Comparison of ENCODE assay signal across 8 cellular contexts in genomic region chr7:99579281-99579955, GRCh38. TPM values are rescaled to one million over a fixed set of nuclear protein-coding genes. Genes with fewer than 3 reads are reported as not detected.
DNase-seq lines count a peak whose midpoint lies in the region; ATAC-seq, FAIRE-seq and TF ChIP-seq lines count a peak whose summit lies in the region.

No MANE protein-coding gene starts in this region.

- H3K4me1 ChIP-seq in HepG2 (ENCODE audit: insufficient read depth, low read length) (peaks cover 5% of the 10 kb centered on the region; the same call in 1 of the 2 replicates), right lobe of liver (peaks cover 0 to 10% (median 2%) of the 10 kb centered on the region in 4 donors), aorta (ENCODE audit: control insufficient read depth in 1 of 2, insufficient read depth in 2 of 2, low read length in 2 of 2) (no peaks in the 10 kb centered on the region)

- H3K27ac ChIP-seq in HepG2 (ENCODE audit: extremely low read length, insufficient read depth, low read length) = no peak overlapping the region
- H3K27ac ChIP-seq in right lobe of liver = no peak overlapping the region
- peak overlapping the region; percentile 72 for H3K27ac ChIP-seq in cingulate gyrus (ENCODE audit: low read depth, low read length)
- H3K27ac ChIP-seq in aorta (ENCODE audit: low read depth in 1 of 2, low read length in 2 of 2) = no peak overlapping the region

- no peak overlapping the region for H2AFZ ChIP-seq in HepG2 (ENCODE audit: low read length)

- POLR2A ChIA-PET in HepG2 (lab: Yijun Ruan, JAX) = interaction anchor here (1.4 kb wide), 1 partner anchor 21 kb away, joined by 17 read pairs; the partner anchor contains the start of gene ZNF655

- no peak for TF ChIP-seq RAD21 in HepG2 (CRISPR knock-in tag; IDR thresholded peaks at IDR 0.05)

- DNase-seq in HepG2 (ENCODE audit: low spot score) (no peak), right lobe of liver (no peak), naive B cell (no peak), aorta (no peak), glomerular visceral epithelial cell (ENCODE audit: extremely low spot score) (no peak), NOMO-1 treated with DMSO at 0.1 percent for 48 hours (lab: John Stamatoyannopoulos, UW; ENCODE audit: unreplicated experiment) (no peak)
- no peak for DNase-seq in stimulated activated CD4-positive, alpha-beta T cell treated with anti-CD3 and anti-CD28 coated beads, Interleukin-4, amount 100 ng/mL, for 24 hours

- H3K27me3 ChIP-seq in HepG2 (ENCODE audit: control insufficient read depth in 1 of 2, insufficient read depth in 2 of 2, low read length in 2 of 2) = no peaks in the 10 kb centered on the region
- H3K27me3 ChIP-seq in right lobe of liver = no peaks in the 10 kb centered on the region
- no peaks in the 10 kb centered on the region for H3K27me3 ChIP-seq in aorta (ENCODE audit: control insufficient read depth in 1 of 2, insufficient read depth in 2 of 2, low read length in 1 of 2)

- no peaks in the 10 kb centered on the region for H3K36me3 Mint-ChIP-seq in naive B cell

- H4K20me1 ChIP-seq in HepG2 (ENCODE audit: insufficient read depth, low read length) = no peaks in the 10 kb centered on the region

- H3K27me3 Mint-ChIP-seq in naive B cell = peaks cover 0 to 9% (median 8%) of the 10 kb centered on the region in 3 donors

- no peak for ATAC-seq in HepG2
- no peak for ATAC-seq in right lobe of liver
- no peak for ATAC-seq in naive B cell (ENCODE audit: low read depth in 2 of 2)
- no peak for ATAC-seq in aorta (ENCODE audit: low FRiP score)

- peak overlapping the region in 1 of 3 experiments; percentile 64; a peak in 1 of 6 replicates for H3K4me3 ChIP-seq in HepG2 (replicated peaks in 1 of 3; ENCODE audit: insufficient read depth in 1 of 3, low read depth in 2 of 3, low read length in 3 of 3)
- H3K4me3 ChIP-seq in right lobe of liver = peak overlapping the region in 1 of 3 donors; percentile 46
- H3K4me3 ChIP-seq in aorta (ENCODE audit: low read length in 2 of 2) = peak overlapping the region; percentile 24 to 69

- 86% methylated on average over 10 of the region's 10 CpGs for WGBS in HepG2 (ENCODE audit: low lambda C conversion rate)
- 51% methylated on average over 10 of the region's 10 CpGs for WGBS in right lobe of liver (ENCODE audit: insufficient coverage, low coverage, low lambda C conversion rate, missing lambda C conversion rate)
- WGBS in aorta, 2 donors = 33% methylated on average over 10 of the region's 10 CpGs

- H3K4me3 Mint-ChIP-seq in naive B cell = peak overlapping the region; percentile 86 to 96 (median 92)

- BruUV-seq in HepG2 (replicated peaks; lab: Mats Ljungman, UMichigan) = no TSS peak

- H3K9ac ChIP-seq in HepG2 (ENCODE audit: insufficient read depth, low read depth, low read length) = no peak overlapping the region

- peak overlapping the region; percentile 80; the same call in 1 of the 2 replicates for H3K4me2 ChIP-seq in HepG2 (ENCODE audit: low read depth, low read length)

- H3K36me3 ChIP-seq in HepG2 (replicated peaks in 1 of 2; ENCODE audit: control insufficient read depth in 1 of 2, insufficient read depth in 2 of 2, low read length in 2 of 2) (0 out of 5 replicates have a peak, but pooled peaks cover 0 to 3% of the 10 kb centered on the region in 2 experiments), right lobe of liver (no peaks in the 10 kb centered on the region), aorta (ENCODE audit: control insufficient read depth in 1 of 2, insufficient read depth in 2 of 2, low read length in 1 of 2) (no peaks in the 10 kb centered on the region)

- in situ Hi-C loops in HepG2 (cut with HindIII; ENCODE audit: extremely low pct_ligation_motif_present, low pct_unique_long_range_greater_than_20kb) = no loop called here

- H3K9me3 Mint-ChIP-seq in naive B cell = no peaks in the 10 kb centered on the region

- CTCF ChIA-PET in HepG2 (lab: Yijun Ruan, JAX; ENCODE audit: low intra/inter-chr PET ratio, low total read pairs) = no interaction called here

- peak overlapping the region in 3 of 6 donors; percentile 28 to 60 (median 51) for H3K27ac Mint-ChIP-seq in naive B cell

- H3K9me3 ChIP-seq in HepG2 (ENCODE audit: low read length) (no peaks in the 10 kb centered on the region), right lobe of liver (no peaks in the 10 kb centered on the region), aorta (ENCODE audit: control insufficient read depth, low read length) (no peaks in the 10 kb centered on the region)

- TF ChIP-seq EP300 in HepG2 (IDR thresholded peaks at IDR 0.05; ENCODE audit: low read depth in 2 of 2, low read length in 2 of 2) (no peak), HepG2 (CRISPR knock-in tag; IDR thresholded peaks at IDR 0.05; ENCODE audit: borderline replicate concordance) (no peak)

- H3K4me1 Mint-ChIP-seq in naive B cell = peaks cover 18 to 27% (median 24%) of the 10 kb centered on the region in 3 donors

- TF ChIP-seq CTCF in HepG2 (CRISPR knock-in tag; IDR thresholded peaks at IDR 0.05) (no peak), right lobe of liver (IDR thresholded peaks at IDR 0.05) (no peak)

- TF ChIP-seq POLR2A in HepG2 (IDR thresholded peaks at IDR 0.05; ENCODE audit: insufficient read depth in 1 of 2, low read depth in 2 of 2, low read length in 2 of 2) (no peak), right lobe of liver (IDR thresholded peaks at IDR 0.05) (no peak)

- intact Hi-C loops in HepG2 (cut with micrococcal nuclease; ENCODE audit: unreplicated experiment) (no loop called here), right lobe of liver (cut with DNase I) (no loop called here), aorta (cut with DNase I) (no loop called here)

- H3K79me2 ChIP-seq in HepG2 (ENCODE audit: insufficient read depth, low read length) = no peaks in the 10 kb centered on the region

- no peak for FAIRE-seq in HepG2 (lab: Jason Lieb, UNC)

RNA-seq across cellular contexts. Expression of gene TMEM225B, which starts 18.6 kb away (rescaled TPM):
- total RNA-seq in HepG2 (2016; rRNA removed; fragmentation: Illumina TruSeq; extraction: Trizol) (0.60 and 0.95 TPM in 2 replicates), right lobe of liver (1 to 10 TPM in 1 of 6 experiments, under 1 TPM in 3, not detected in 2; 0.25 to 1.4 (median 0.29) TPM), aorta (1 to 10 TPM in 1 of 2 donors, under 1 TPM in 1; 0.52 to 1.7 TPM)
- 2.2 and 2.6 TPM in 2 replicates for total RNA-seq in HepG2 (2016; cell fraction: cytosol; rRNA removed; fragmentation: Illumina TruSeq; extraction: Trizol; ENCODE audit: low read depth)
- total RNA-seq in HepG2 (2016; cell fraction: insoluble cytoplasmic fraction; rRNA removed; fragmentation: Illumina TruSeq; extraction: Trizol) = 0.42 and 0.65 TPM in 2 replicates
- total RNA-seq in HepG2 (2016; cell fraction: membrane; rRNA removed; fragmentation: Illumina TruSeq; extraction: Trizol) = 1.3 and 1.4 TPM in 2 replicates
- 1.3 and 1.4 TPM in 2 replicates for total RNA-seq in HepG2 (2016; cell fraction: nucleus; rRNA removed; fragmentation: Illumina TruSeq; extraction: Trizol)
- polyA plus RNA-seq in HepG2 (2011; rRNA removed) (0.78 and 1.6 TPM in 2 replicates), naive B cell (ENCODE audit: low read depth in 6 of 6) (1 to 10 TPM in 5 of 6 donors, not detected in 1; 1.1 to 2.7 (median 1.3) TPM), aorta (1 to 10 TPM in 1 of 2 donors, under 1 TPM in 1; 0.63 to 1.3 TPM)
- polyA plus RNA-seq in HepG2 (2011; cell fraction: cytosol; rRNA removed) = 0.83 and 1.5 TPM in 2 replicates
- 3.0 and 3.2 TPM in 2 replicates for polyA plus RNA-seq in HepG2 (2011; cell fraction: nucleus; rRNA removed)
- polyA plus RNA-seq in HepG2 (2012) = 1.9 and 2.5 TPM in 2 replicates
- polyA plus RNA-seq in HepG2 (2016; cell fraction: cytosol; fragmentation: Illumina TruSeq; extraction: Trizol; ENCODE audit: low read depth) = 1.4 and 2.2 TPM in 2 replicates
- 0.38 and 0.45 TPM in 2 replicates for polyA plus RNA-seq in HepG2 (2016; cell fraction: insoluble cytoplasmic fraction; fragmentation: Illumina TruSeq; extraction: Trizol; ENCODE audit: low read depth)
- polyA plus RNA-seq in HepG2 (2016; cell fraction: membrane; fragmentation: Illumina TruSeq; extraction: Trizol; ENCODE audit: low read depth) = 1.4 and 1.9 TPM in 2 replicates
- 1.1 and 2.7 TPM in 2 replicates for polyA plus RNA-seq in HepG2 (2016; cell fraction: nucleus; fragmentation: Illumina TruSeq; extraction: Trizol; ENCODE audit: insufficient read depth, low read depth)
- 0.12 and 0.19 TPM in 2 replicates for polyA minus RNA-seq in HepG2 (2011; rRNA and poly(A)+ RNA removed; ENCODE audit: low replicate concordance)
- polyA minus RNA-seq in HepG2 (2011; cell fraction: cytosol; rRNA and poly(A)+ RNA removed) = 1.1 TPM in 1 of 2 replicates, not detected in the other
- 0.90 and 1.2 TPM in 2 replicates for polyA minus RNA-seq in HepG2 (2011; cell fraction: nucleus; rRNA and poly(A)+ RNA removed)

RNA-seq across cellular contexts. Expression of gene ZNF655, which starts 21.0 kb away (rescaled TPM):
- 53.4 and 54.8 TPM in 2 replicates for total RNA-seq in HepG2 (2016; rRNA removed; fragmentation: Illumina TruSeq; extraction: Trizol)
- total RNA-seq in HepG2 (2016; cell fraction: cytosol; rRNA removed; fragmentation: Illumina TruSeq; extraction: Trizol; ENCODE audit: low read depth) = 16.2 and 27.8 TPM in 2 replicates
- total RNA-seq in HepG2 (2016; cell fraction: insoluble cytoplasmic fraction; rRNA removed; fragmentation: Illumina TruSeq; extraction: Trizol) = 55.5 and 56.9 TPM in 2 replicates
- 43.6 and 47.0 TPM in 2 replicates for total RNA-seq in HepG2 (2016; cell fraction: membrane; rRNA removed; fragmentation: Illumina TruSeq; extraction: Trizol)
- 62.9 and 68.9 TPM in 2 replicates for total RNA-seq in HepG2 (2016; cell fraction: nucleus; rRNA removed; fragmentation: Illumina TruSeq; extraction: Trizol)
- 75.6 and 83.2 TPM in 2 replicates for polyA plus RNA-seq in HepG2 (2011; rRNA removed)
- polyA plus RNA-seq in HepG2 (2011; cell fraction: cytosol; rRNA removed) = 46.0 and 47.5 TPM in 2 replicates
- polyA plus RNA-seq in HepG2 (2011; cell fraction: nucleus; rRNA removed) = 141 and 161 TPM in 2 replicates
- polyA plus RNA-seq in HepG2 (2012) = 32.8 and 35.8 TPM in 2 replicates
- 22.2 and 35.6 TPM in 2 replicates for polyA plus RNA-seq in HepG2 (2016; cell fraction: cytosol; fragmentation: Illumina TruSeq; extraction: Trizol; ENCODE audit: low read depth)
- 41.3 and 42.7 TPM in 2 replicates for polyA plus RNA-seq in HepG2 (2016; cell fraction: insoluble cytoplasmic fraction; fragmentation: Illumina TruSeq; extraction: Trizol; ENCODE audit: low read depth)
- polyA plus RNA-seq in HepG2 (2016; cell fraction: membrane; fragmentation: Illumina TruSeq; extraction: Trizol; ENCODE audit: low read depth) = 30.7 and 38.8 TPM in 2 replicates
- 77.8 and 80.4 TPM in 2 replicates for polyA plus RNA-seq in HepG2 (2016; cell fraction: nucleus; fragmentation: Illumina TruSeq; extraction: Trizol; ENCODE audit: insufficient read depth, low read depth)
- 46.6 and 83.6 TPM in 2 replicates for polyA minus RNA-seq in HepG2 (2011; rRNA and poly(A)+ RNA removed; ENCODE audit: low replicate concordance)
- 24.0 and 25.8 TPM in 2 replicates for polyA minus RNA-seq in HepG2 (2011; cell fraction: cytosol; rRNA and poly(A)+ RNA removed)
- polyA minus RNA-seq in HepG2 (2011; cell fraction: nucleus; rRNA and poly(A)+ RNA removed) = 176 and 200 TPM in 2 replicates
- 10 to 100 TPM; 21.5 to 44.4 (median 26.0) TPM for total RNA-seq in right lobe of liver
- 10 to 100 TPM; 55.4 to 90.0 (median 68.5) TPM for polyA plus RNA-seq in naive B cell (ENCODE audit: low read depth in 6 of 6)
- 10 to 100 TPM; 78.9 to 93.1 TPM for total RNA-seq in aorta
- polyA plus RNA-seq in aorta = 10 to 100 TPM; 47.7 to 52.3 TPM

RNA-seq across cellular contexts. Expression of gene FAM200A, which starts 27.5 kb away (rescaled TPM):
- total RNA-seq in HepG2 (2016; rRNA removed; fragmentation: Illumina TruSeq; extraction: Trizol) (6.3 and 10.4 TPM in 2 replicates), right lobe of liver (1 to 10 TPM; 1.4 to 3.4 (median 2.3) TPM), aorta (1 to 10 TPM; 3.0 to 5.9 TPM)
- 1.0 and 1.3 TPM in 2 replicates for total RNA-seq in HepG2 (2016; cell fraction: cytosol; rRNA removed; fragmentation: Illumina TruSeq; extraction: Trizol; ENCODE audit: low read depth)
- total RNA-seq in HepG2 (2016; cell fraction: insoluble cytoplasmic fraction; rRNA removed; fragmentation: Illumina TruSeq; extraction: Trizol) = 6.0 and 8.6 TPM in 2 replicates
- total RNA-seq in HepG2 (2016; cell fraction: membrane; rRNA removed; fragmentation: Illumina TruSeq; extraction: Trizol) = 3.2 and 3.9 TPM in 2 replicates
- total RNA-seq in HepG2 (2016; cell fraction: nucleus; rRNA removed; fragmentation: Illumina TruSeq; extraction: Trizol) = 3.5 and 4.0 TPM in 2 replicates
- polyA plus RNA-seq in HepG2 (2011; rRNA removed) (4.7 and 5.4 TPM in 2 replicates), naive B cell (ENCODE audit: low read depth in 6 of 6) (1 to 10 TPM; 3.5 to 6.4 (median 5.3) TPM), aorta (1 to 10 TPM; 2.3 to 3.2 TPM)
- polyA plus RNA-seq in HepG2 (2011; cell fraction: cytosol; rRNA removed) = 3.4 and 4.4 TPM in 2 replicates
- polyA plus RNA-seq in HepG2 (2011; cell fraction: nucleus; rRNA removed) = 0.87 and 1.9 TPM in 2 replicates
- polyA plus RNA-seq in HepG2 (2012) = 4.5 and 5.0 TPM in 2 replicates
- 0.53 and 0.85 TPM in 2 replicates for polyA plus RNA-seq in HepG2 (2016; cell fraction: cytosol; fragmentation: Illumina TruSeq; extraction: Trizol; ENCODE audit: low read depth)
- polyA plus RNA-seq in HepG2 (2016; cell fraction: insoluble cytoplasmic fraction; fragmentation: Illumina TruSeq; extraction: Trizol; ENCODE audit: low read depth) = 8.3 and 10.1 TPM in 2 replicates
- 1.4 and 1.9 TPM in 2 replicates for polyA plus RNA-seq in HepG2 (2016; cell fraction: membrane; fragmentation: Illumina TruSeq; extraction: Trizol; ENCODE audit: low read depth)
- polyA plus RNA-seq in HepG2 (2016; cell fraction: nucleus; fragmentation: Illumina TruSeq; extraction: Trizol; ENCODE audit: insufficient read depth, low read depth) = 5.9 and 6.7 TPM in 2 replicates
- polyA minus RNA-seq in HepG2 (2011; rRNA and poly(A)+ RNA removed; ENCODE audit: low replicate concordance) = 1.1 and 3.9 TPM in 2 replicates
- polyA minus RNA-seq in HepG2 (2011; cell fraction: cytosol; rRNA and poly(A)+ RNA removed) = 2.8 and 3.8 TPM in 2 replicates
- 6.2 and 7.5 TPM in 2 replicates for polyA minus RNA-seq in HepG2 (2011; cell fraction: nucleus; rRNA and poly(A)+ RNA removed)

RNA-seq across cellular contexts. Expression of gene ZSCAN25, which starts 37.3 kb away (rescaled TPM):
- total RNA-seq in HepG2 (2016; rRNA removed; fragmentation: Illumina TruSeq; extraction: Trizol) = 16.3 and 16.8 TPM in 2 replicates
- 5.3 and 8.9 TPM in 2 replicates for total RNA-seq in HepG2 (2016; cell fraction: cytosol; rRNA removed; fragmentation: Illumina TruSeq; extraction: Trizol; ENCODE audit: low read depth)
- 16.4 and 17.2 TPM in 2 replicates for total RNA-seq in HepG2 (2016; cell fraction: insoluble cytoplasmic fraction; rRNA removed; fragmentation: Illumina TruSeq; extraction: Trizol)
- total RNA-seq in HepG2 (2016; cell fraction: membrane; rRNA removed; fragmentation: Illumina TruSeq; extraction: Trizol) = 6.3 and 7.2 TPM in 2 replicates
- 17.7 and 18.0 TPM in 2 replicates for total RNA-seq in HepG2 (2016; cell fraction: nucleus; rRNA removed; fragmentation: Illumina TruSeq; extraction: Trizol)
- 12.1 and 12.3 TPM in 2 replicates for polyA plus RNA-seq in HepG2 (2011; rRNA removed)
- polyA plus RNA-seq in HepG2 (2011; cell fraction: cytosol; rRNA removed) = 8.5 and 9.3 TPM in 2 replicates
- 19.5 and 21.4 TPM in 2 replicates for polyA plus RNA-seq in HepG2 (2011; cell fraction: nucleus; rRNA removed)
- 6.9 and 7.4 TPM in 2 replicates for polyA plus RNA-seq in HepG2 (2012)
- polyA plus RNA-seq in HepG2 (2016; cell fraction: cytosol; fragmentation: Illumina TruSeq; extraction: Trizol; ENCODE audit: low read depth) = 0.67 and 0.86 TPM in 2 replicates
- 10.6 and 12.8 TPM in 2 replicates for polyA plus RNA-seq in HepG2 (2016; cell fraction: insoluble cytoplasmic fraction; fragmentation: Illumina TruSeq; extraction: Trizol; ENCODE audit: low read depth)
- 1.9 and 2.2 TPM in 2 replicates for polyA plus RNA-seq in HepG2 (2016; cell fraction: membrane; fragmentation: Illumina TruSeq; extraction: Trizol; ENCODE audit: low read depth)
- polyA plus RNA-seq in HepG2 (2016; cell fraction: nucleus; fragmentation: Illumina TruSeq; extraction: Trizol; ENCODE audit: insufficient read depth, low read depth) = 22.2 and 24.0 TPM in 2 replicates
- polyA minus RNA-seq in HepG2 (2011; rRNA and poly(A)+ RNA removed; ENCODE audit: low replicate concordance) = 23.9 and 24.6 TPM in 2 replicates
- polyA minus RNA-seq in HepG2 (2011; cell fraction: cytosol; rRNA and poly(A)+ RNA removed) = 7.1 and 8.5 TPM in 2 replicates
- polyA minus RNA-seq in HepG2 (2011; cell fraction: nucleus; rRNA and poly(A)+ RNA removed) = 29.0 and 31.5 TPM in 2 replicates
- 1 to 10 TPM; 4.5 to 7.4 (median 6.0) TPM for total RNA-seq in right lobe of liver
- 10 to 100 TPM in 5 of 6 donors, 1 to 10 TPM in 1; 8.8 to 19.0 (median 12.1) TPM for polyA plus RNA-seq in naive B cell (ENCODE audit: low read depth in 6 of 6)
- 10 to 100 TPM; 16.2 to 22.5 TPM for total RNA-seq in aorta
- 1 to 10 TPM; 2.1 to 7.4 TPM for polyA plus RNA-seq in aorta
